In the genomic region with DNA sequence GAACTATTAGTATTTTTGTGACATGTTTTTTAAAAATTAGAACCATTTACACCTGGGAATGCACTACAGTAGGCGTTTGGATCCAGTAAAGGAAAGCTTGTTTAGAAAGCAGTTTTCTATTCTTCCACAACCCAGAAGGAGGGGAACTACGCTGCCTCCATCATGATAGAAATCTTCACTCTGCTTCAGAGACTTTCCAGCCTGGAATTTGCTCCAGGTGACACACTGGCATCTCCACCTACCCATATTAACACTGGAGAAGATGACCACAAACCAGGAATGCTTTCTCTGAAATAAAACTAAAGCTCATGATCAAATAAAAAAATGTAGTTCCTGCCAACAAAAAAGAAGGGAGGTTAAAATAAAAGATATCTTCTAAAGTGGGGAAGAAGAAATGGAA, we compare ENCODE assay signal across 20 cellular contexts.
"Had no signal": no experiment of that assay in that cellular context is flagged by ENCODE, and none has a peak within 500 bp of the region (broad histone marks: within the 10 kb centered on the region; RNA-seq: fewer than 3 reads in every experiment).

No MANE protein-coding gene starts in this region.

- H3K4me1 ChIP-seq: foreskin keratinocyte, gastroesophageal sphincter, lower lobe of right lung had no signal

- H3K9me3 ChIP-seq: esophagus muscularis mucosa, gastroesophageal sphincter, heart left ventricle, lower lobe of right lung, mucosa of descending colon had no signal

- H3K4me1 Mint-ChIP-seq: immature natural killer cell, naive B cell had no signal

- ATAC-seq: foreskin keratinocyte, gastroesophageal sphincter, heart left ventricle, left colon, left lobe of liver, left ventricle myocardium superior, lower lobe of right lung, mucosa of descending colon had no signal

- H3K36me3 ChIP-seq: esophagus muscularis mucosa, gastroesophageal sphincter, heart left ventricle, lower lobe of right lung had no signal

- H3K9me3 Mint-ChIP-seq: immature natural killer cell, mesothelial cell of epicardium had no signal

- H3K36me3 Mint-ChIP-seq: immature natural killer cell, mesothelial cell of epicardium, naive B cell had no signal

- H2AFZ ChIP-seq: hepatocyte had no signal

- H3K27ac Mint-ChIP-seq: immature natural killer cell, mesothelial cell of epicardium had no signal

- H3K27me3 ChIP-seq: dorsolateral prefrontal cortex, esophagus muscularis mucosa, gastroesophageal sphincter, heart left ventricle, hepatocyte had no signal

- DNase-seq: dermis blood vessel endothelial cell; dorsolateral prefrontal cortex; effector CD4-positive, alpha-beta T cell; effector memory CD4-positive, alpha-beta T cell; foreskin keratinocyte; heart left ventricle; hypothalamus; immature natural killer cell; left colon; left ventricle myocardium superior; lower lobe of right lung; mesenchymal stem cell; mucosa of descending colon; naive B cell had no signal

- H3K4me3 ChIP-seq: coronary artery, dorsolateral prefrontal cortex, esophagus muscularis mucosa, gastroesophageal sphincter, heart left ventricle, hepatocyte, lower lobe of right lung, mucosa of descending colon had no signal

- H3K4me3 Mint-ChIP-seq: immature natural killer cell, mesothelial cell of epicardium had no signal

- H3K79me2 ChIP-seq: hepatocyte had no signal

- H3K4me2 ChIP-seq: hepatocyte had no signal

- H3K27ac ChIP-seq: coronary artery, dorsolateral prefrontal cortex, esophagus muscularis mucosa, foreskin keratinocyte, gastroesophageal sphincter, heart left ventricle, hepatocyte, lower lobe of right lung had no signal
